Comparison of ENCODE assay signal across 23 cellular contexts in genomic region chr16:25886598-25886997, GRCh38.
A peak's percentile ranks its signal among the peaks of the same experiment; 100 is the strongest.
DNase-seq lines count a peak whose midpoint lies in the region; FAIRE-seq and TF ChIP-seq lines count a peak whose summit lies in the region.
"Had no signal": no experiment of that assay in that cellular context is flagged by ENCODE, and none has a peak within 500 bp of the region (broad histone marks: within the 10 kb centered on the region; RNA-seq: fewer than 3 reads in every experiment).

No MANE protein-coding gene starts in this region.

- no peak overlapping the region; the same call in 1 of the 2 replicates for H3K18ac ChIP-seq in H1 (ENCODE audit: extremely low read depth, low read length)

- no peak overlapping the region for H4K5ac ChIP-seq in H1 (ENCODE audit: insufficient read length, low read depth, low read length)

- H3K9me3 Mint-ChIP-seq in neural progenitor cell (peaks cover 7% of the 10 kb centered on the region), osteocyte (ENCODE audit: unreplicated experiment) (peaks cover 46% of the 10 kb centered on the region)

- no peak overlapping the region for H2BK5ac ChIP-seq in H1 (ENCODE audit: low read depth, low read length)

- no peaks in the 10 kb centered on the region for H3K27me3 Mint-ChIP-seq in neural progenitor cell (ENCODE audit: insufficient read depth, low read depth)
- H3K27me3 Mint-ChIP-seq in osteocyte (ENCODE audit: unreplicated experiment): no peaks in the 10 kb centered on the region

- peaks cover 3% of the 10 kb centered on the region; the same call in 1 of the 2 replicates for H3K23me2 ChIP-seq in H1 (ENCODE audit: low read depth, low read length)

- H3K27ac Mint-ChIP-seq in neural progenitor cell (peak overlapping the region; percentile 51), osteocyte (ENCODE audit: unreplicated experiment) (no peak overlapping the region)
- H3K27ac Mint-ChIP-seq: CD4-positive, alpha-beta memory T cell had no signal

- no peak for TF ChIP-seq POLR2A in H1 (IDR thresholded peaks at IDR 0.05; ENCODE audit: control extremely low read depth in 1 of 2, low read depth in 2 of 2, low read length in 2 of 2)

- TF ChIP-seq CTCF in MM.1S (IDR thresholded peaks at IDR 0.05; ENCODE audit: low read length) (no peak), H1 (IDR thresholded peaks at IDR 0.05; ENCODE audit: control extremely low read depth in 1 of 3, insufficient read depth in 1 of 3, low read depth in 1 of 3, low read length in 3 of 3) (no peak), neural progenitor cell (IDR thresholded peaks at IDR 0.05) (no peak), osteocyte (IDR thresholded peaks at IDR 0.05) (no peak)

- H3K79me1 ChIP-seq in H1 (ENCODE audit: low read depth, low read length): no peaks in the 10 kb centered on the region

- TF ChIP-seq EP300 in H1 (IDR thresholded peaks at IDR 0.05; ENCODE audit: borderline replicate concordance in 1 of 2, low read depth in 2 of 2, low read length in 2 of 2): no peak

- TF ChIP-seq RAD21 in H1 (IDR thresholded peaks at IDR 0.05 in 1 of 2, conservative IDR thresholded peaks at IDR 0.05 in 1 of 2; ENCODE audit: low read depth in 2 of 2, low read length in 2 of 2): no peak

- POLR2A ChIA-PET in H1 (lab: Charles Lee; ENCODE audit: partially characterized antibody): interaction anchor here (2.0 kb wide), 1 partner anchor 64 kb away, joined by 4 read pairs; no protein-coding TSS in a partner anchor

- H3K36me3 ChIP-seq in MM.1S (replicated peaks; ENCODE audit: insufficient read depth, low read length) (no peaks in the 10 kb centered on the region), H1 (ENCODE audit: control insufficient read depth in 2 of 4, insufficient read depth in 4 of 4, low read length in 3 of 4) (peaks cover 0 to 2% (median 0%) of the 10 kb centered on the region in 4 experiments; a peak in 1 of 8 replicates), neural progenitor cell (no peaks in the 10 kb centered on the region), Karpas-422 (ENCODE audit: insufficient read depth, low read length) (no peaks in the 10 kb centered on the region)
- H3K36me3 ChIP-seq: BE2C; BLaER1 treated with 17β-estradiol and CSF1 and Interleukin-3, amounts not matched to agents 10 nM and 100 nM had no signal

- no peak overlapping the region for H2BK15ac ChIP-seq in H1 (ENCODE audit: low read length)

- no peaks in the 10 kb centered on the region for H3K27me3 ChIP-seq in MM.1S (replicated peaks; ENCODE audit: insufficient read depth, low read length)
- H3K27me3 ChIP-seq in H1 (replicated peaks in 1 of 4; ENCODE audit: control insufficient read depth in 3 of 4, extremely low read depth in 1 of 4, insufficient read depth in 3 of 4, low read length in 3 of 4): no peaks in the 10 kb centered on the region
- no peaks in the 10 kb centered on the region for H3K27me3 ChIP-seq in neural progenitor cell
- no peaks in the 10 kb centered on the region for H3K27me3 ChIP-seq in Karpas-422 (ENCODE audit: low read length)
- H3K27me3 ChIP-seq: BE2C; BLaER1 treated with 17β-estradiol and CSF1 and Interleukin-3, amounts not matched to agents 10 nM and 100 nM had no signal

- H3K4me3 ChIP-seq in MM.1S (ENCODE audit: low read length) (peak overlapping the region; percentile 45), H1 (ENCODE audit: extremely low read depth in 1 of 4, insufficient read depth in 2 of 4, low read depth in 3 of 4, low read length in 4 of 4) (no peak overlapping the region), neural progenitor cell (no peak overlapping the region), Karpas-422 (ENCODE audit: low read length) (no peak overlapping the region)
- H3K4me3 ChIP-seq: A549; BLaER1 treated with 17β-estradiol and CSF1 and Interleukin-3, amounts not matched to agents 10 nM and 100 nM had no signal

- no peak overlapping the region for H3K4ac ChIP-seq in H1 (replicated peaks; ENCODE audit: insufficient read length, low read depth, low read length)

- H3F3A ChIP-seq in MM.1S (ENCODE audit: insufficient read depth, low read length) (peaks cover 12% of the 10 kb centered on the region), neural progenitor cell (ENCODE audit: low read depth) (no peaks in the 10 kb centered on the region)

- H4K20me1 ChIP-seq in MM.1S (ENCODE audit: insufficient read depth, low read length) (no peaks in the 10 kb centered on the region), H1 (replicated peaks in 1 of 2; ENCODE audit: control insufficient read depth in 1 of 2, insufficient read depth in 2 of 2, low read length in 2 of 2) (no peaks in the 10 kb centered on the region), neural progenitor cell (ENCODE audit: low read depth) (no peaks in the 10 kb centered on the region), Karpas-422 (ENCODE audit: insufficient read depth, low read depth, low read length) (no peaks in the 10 kb centered on the region)
- H4K20me1 ChIP-seq: BLaER1 treated with 17β-estradiol and CSF1 and Interleukin-3, amounts not matched to agents 10 nM and 100 nM had no signal

- FAIRE-seq in H1 (lab: Jason Lieb, UNC): no peak
- FAIRE-seq: A549, GM12891, GM18507 had no signal

- peak overlapping the region; percentile 80 for H3K27ac ChIP-seq in MM.1S (ENCODE audit: low read length)
- H3K27ac ChIP-seq in H1 (ENCODE audit: low read depth, low read length): no peak overlapping the region
- no peak overlapping the region for H3K27ac ChIP-seq in neural progenitor cell
- H3K27ac ChIP-seq in Karpas-422 (ENCODE audit: low read length): no peak overlapping the region
- H3K27ac ChIP-seq: A549; BLaER1 treated with 17β-estradiol and CSF1 and Interleukin-3, amounts not matched to agents 10 nM and 100 nM had no signal

- no peaks in the 10 kb centered on the region for H3K79me2 ChIP-seq in MM.1S (ENCODE audit: low read length)
- H3K79me2 ChIP-seq in H1 (ENCODE audit: control insufficient read depth in 1 of 2, insufficient read depth in 2 of 2, low read length in 2 of 2): no peaks in the 10 kb centered on the region
- no peaks in the 10 kb centered on the region for H3K79me2 ChIP-seq in neural progenitor cell (ENCODE audit: low read depth)
- no peaks in the 10 kb centered on the region for H3K79me2 ChIP-seq in Karpas-422 (ENCODE audit: low read length)

- H3K56ac ChIP-seq in H1 (replicated peaks; ENCODE audit: insufficient read length, low read depth, low read length): no peak overlapping the region

- H3K4me1 Mint-ChIP-seq in neural progenitor cell (peaks cover 54% of the 10 kb centered on the region), osteocyte (ENCODE audit: unreplicated experiment) (no peaks in the 10 kb centered on the region)
- H3K4me1 Mint-ChIP-seq: CD4-positive, alpha-beta memory T cell had no signal

- CTCF ChIA-PET in H1 (lab: Charles Lee; ENCODE audit: partially characterized antibody): interaction anchor here (0.5 to 1.9 kb wide), 2 partner anchors 12 to 159 kb away, joined by 4 to 6 read pairs; no protein-coding TSS in a partner anchor

- 84% methylated on average over 4 of the region's 4 CpGs; no CpG with 5 or more reads in 1 of the 2 experiments for WGBS in H1 (ENCODE audit: extremely low coverage in 1 of 2, insufficient coverage in 1 of 2, insufficient read length in 1 of 2, insufficient replicate concordance in 2 of 2, low coverage in 1 of 2, low lambda C conversion rate in 2 of 2, missing lambda C conversion rate in 1 of 2), 2 experiments

- H4K91ac ChIP-seq in H1 (replicated peaks; ENCODE audit: insufficient read length, low read length): no peak overlapping the region

- peak; percentile 90 for DNase-seq in MM.1S
- DNase-seq in H1 (ENCODE audit: low read depth in 1 of 2, low spot score in 2 of 2): no peak
- DNase-seq in neural progenitor cell (ENCODE audit: low spot score): no peak
- DNase-seq in osteocyte (ENCODE audit: extremely low spot score, unreplicated experiment): no peak
- no peak for DNase-seq in Karpas-422
- no peak for DNase-seq in NCI-H2196 treated with DMSO at 0.1 percent for 48 hours (lab: John Stamatoyannopoulos, UW; ENCODE audit: unreplicated experiment)
- DNase-seq: 8988T; ACHN; AML-193; BE2C; Calu3; CD4-positive, alpha-beta memory T cell; COR-L47; DMS53; DMS79 treated with DMSO at 0.1 percent for 48 hours; GF-D8; GOT3; H7; HCEC 1CT had no signal

- H2BK120ac ChIP-seq in H1 (replicated peaks; ENCODE audit: low read depth, low read length): no peak overlapping the region

- no peak overlapping the region for H2AK5ac ChIP-seq in H1 (ENCODE audit: low read depth, low read length)

- H3K9ac ChIP-seq in MM.1S (ENCODE audit: low read length) (peak overlapping the region; percentile 18; the same call in 1 of the 2 replicates), H1 (replicated peaks in 1 of 4; ENCODE audit: extremely low read depth in 1 of 4, low read depth in 3 of 4, low read length in 3 of 4) (no peak overlapping the region), neural progenitor cell (no peak overlapping the region), Karpas-422 (ENCODE audit: low read length) (no peak overlapping the region)
- H3K9ac ChIP-seq: BLaER1 treated with 17β-estradiol and CSF1 and Interleukin-3, amounts not matched to agents 10 nM and 100 nM had no signal

- H3K36me3 Mint-ChIP-seq in neural progenitor cell: peaks cover 3% of the 10 kb centered on the region
- H3K36me3 Mint-ChIP-seq in osteocyte (ENCODE audit: unreplicated experiment): no peaks in the 10 kb centered on the region
- H3K36me3 Mint-ChIP-seq: CD4-positive, alpha-beta memory T cell had no signal

- no peak overlapping the region for H4K8ac ChIP-seq in H1 (ENCODE audit: extremely low read depth, insufficient read depth, low read length)

- H3K14ac ChIP-seq in H1 (ENCODE audit: insufficient read length): no peak overlapping the region

- H3K4me2 ChIP-seq in MM.1S (ENCODE audit: low read depth, low read length) (peak overlapping the region; percentile 60), H1 (ENCODE audit: insufficient read depth in 1 of 2, low read depth in 2 of 2, low read length in 2 of 2) (no peak overlapping the region), neural progenitor cell (no peak overlapping the region), Karpas-422 (ENCODE audit: low read depth, low read length, poor library complexity, severe bottlenecking) (no peak overlapping the region)
- H3K4me2 ChIP-seq: A549; BLaER1 treated with 17β-estradiol and CSF1 and Interleukin-3, amounts not matched to agents 10 nM and 100 nM had no signal

- H3K9me2 ChIP-seq in MM.1S (replicated peaks; ENCODE audit: insufficient read depth, low read length) (no peaks in the 10 kb centered on the region), Karpas-422 (replicated peaks; ENCODE audit: insufficient read depth, low read length) (no peaks in the 10 kb centered on the region)

- H3K23ac ChIP-seq in H1 (ENCODE audit: insufficient read length): no peak overlapping the region

- no peak overlapping the region for H2BK20ac ChIP-seq in H1 (ENCODE audit: low read length)

- H3K9me3 ChIP-seq in MM.1S (replicated peaks; ENCODE audit: insufficient read depth, low read length) (no peaks in the 10 kb centered on the region), H1 (ENCODE audit: insufficient read depth in 2 of 2, low read depth in 1 of 2, low read length in 1 of 2) (0 out of 4 replicates have a peak, but pooled peaks cover 0 to 2% of the 10 kb centered on the region in 2 experiments), neural progenitor cell (ENCODE audit: low read depth) (no peaks in the 10 kb centered on the region), Karpas-422 (ENCODE audit: low read length) (no peaks in the 10 kb centered on the region)
- H3K9me3 ChIP-seq: A549, BE2C had no signal

- 0 out of 2 replicates have a peak overlapping the region, but pooled peaks have one; percentile 0 for H2BK12ac ChIP-seq in H1 (ENCODE audit: low read depth, low read length)

- peak overlapping the region; percentile 22 for H2AFZ ChIP-seq in MM.1S (ENCODE audit: low read length)
- no peak overlapping the region for H2AFZ ChIP-seq in H1 (ENCODE audit: low read length)
- no peak overlapping the region for H2AFZ ChIP-seq in neural progenitor cell (replicated peaks)
- H2AFZ ChIP-seq in Karpas-422 (ENCODE audit: low read length): no peak overlapping the region

- H3K4me3 Mint-ChIP-seq in neural progenitor cell: no peak overlapping the region
- no peak overlapping the region for H3K4me3 Mint-ChIP-seq in osteocyte (ENCODE audit: unreplicated experiment)
- H3K4me3 Mint-ChIP-seq: CD4-positive, alpha-beta memory T cell had no signal

- H3K4me1 ChIP-seq in MM.1S (ENCODE audit: low read length) (peaks cover 36% of the 10 kb centered on the region), H1 (replicated peaks in 1 of 4; ENCODE audit: control insufficient read depth in 3 of 4, insufficient read depth in 4 of 4, low read length in 3 of 4) (peaks cover 0 to 14% (median 6%) of the 10 kb centered on the region in 4 experiments; a peak in 5 of 7 replicates), neural progenitor cell (no peaks in the 10 kb centered on the region), Karpas-422 (ENCODE audit: low read length) (no peaks in the 10 kb centered on the region)
- H3K4me1 ChIP-seq: A549; BE2C; BLaER1 treated with 17β-estradiol and CSF1 and Interleukin-3, amounts not matched to agents 10 nM and 100 nM had no signal
